ENCODE assay signal across 1 cellular context in the genomic region with DNA sequence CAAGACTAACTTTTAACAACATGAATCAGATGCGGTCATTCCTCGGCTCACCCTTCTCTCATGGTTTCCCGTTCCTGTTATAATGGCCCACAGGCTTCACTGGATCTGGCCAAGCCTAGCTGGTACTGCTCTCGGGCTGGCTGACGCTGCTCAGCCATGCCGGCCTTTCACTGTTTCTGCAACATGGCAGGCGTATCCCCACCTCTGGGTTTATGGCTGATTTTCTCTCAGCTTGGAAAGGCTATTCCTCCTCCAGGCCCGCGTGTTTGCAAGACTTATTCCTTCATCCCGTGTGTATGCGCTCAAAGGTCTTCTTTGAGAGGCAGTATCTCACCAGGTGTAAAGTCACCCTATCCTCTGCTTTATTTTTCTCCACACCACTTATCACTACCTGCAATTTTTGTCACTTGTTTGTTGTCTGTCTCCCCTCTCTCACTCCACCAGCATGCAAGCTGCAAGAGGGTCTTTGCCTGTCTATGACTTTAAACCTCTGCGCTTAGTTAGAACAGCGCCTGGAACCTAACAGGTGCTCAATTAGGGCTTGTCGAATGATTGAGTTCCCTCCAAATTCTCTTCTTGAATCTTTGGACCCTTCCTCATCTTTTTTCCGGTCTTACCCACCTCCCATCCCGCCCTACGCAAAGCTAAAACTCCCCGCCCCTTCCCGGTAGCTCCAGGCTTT.
TF ChIP-seq lines count a peak whose summit lies in the region.

No MANE protein-coding gene starts in this region.

TF ChIP-seq in K562, 482 proteins besides CTCF, POLR2A, EP300 and RAD21 (continued from another document and continues in another):
- TF ChIP-seq RNF219 (CRISPR knock-in tag; IDR thresholded peaks at IDR 0.05): 0 out of 2 replicates have a peak, but pooled peaks have one; percentile 54
- no peak for TF ChIP-seq HDAC8 (tag; IDR thresholded peaks at IDR 0.05)
- TF ChIP-seq ZNF511 (CRISPR knock-in tag; IDR thresholded peaks at IDR 0.05): no peak
- TF ChIP-seq, protein P1, sequence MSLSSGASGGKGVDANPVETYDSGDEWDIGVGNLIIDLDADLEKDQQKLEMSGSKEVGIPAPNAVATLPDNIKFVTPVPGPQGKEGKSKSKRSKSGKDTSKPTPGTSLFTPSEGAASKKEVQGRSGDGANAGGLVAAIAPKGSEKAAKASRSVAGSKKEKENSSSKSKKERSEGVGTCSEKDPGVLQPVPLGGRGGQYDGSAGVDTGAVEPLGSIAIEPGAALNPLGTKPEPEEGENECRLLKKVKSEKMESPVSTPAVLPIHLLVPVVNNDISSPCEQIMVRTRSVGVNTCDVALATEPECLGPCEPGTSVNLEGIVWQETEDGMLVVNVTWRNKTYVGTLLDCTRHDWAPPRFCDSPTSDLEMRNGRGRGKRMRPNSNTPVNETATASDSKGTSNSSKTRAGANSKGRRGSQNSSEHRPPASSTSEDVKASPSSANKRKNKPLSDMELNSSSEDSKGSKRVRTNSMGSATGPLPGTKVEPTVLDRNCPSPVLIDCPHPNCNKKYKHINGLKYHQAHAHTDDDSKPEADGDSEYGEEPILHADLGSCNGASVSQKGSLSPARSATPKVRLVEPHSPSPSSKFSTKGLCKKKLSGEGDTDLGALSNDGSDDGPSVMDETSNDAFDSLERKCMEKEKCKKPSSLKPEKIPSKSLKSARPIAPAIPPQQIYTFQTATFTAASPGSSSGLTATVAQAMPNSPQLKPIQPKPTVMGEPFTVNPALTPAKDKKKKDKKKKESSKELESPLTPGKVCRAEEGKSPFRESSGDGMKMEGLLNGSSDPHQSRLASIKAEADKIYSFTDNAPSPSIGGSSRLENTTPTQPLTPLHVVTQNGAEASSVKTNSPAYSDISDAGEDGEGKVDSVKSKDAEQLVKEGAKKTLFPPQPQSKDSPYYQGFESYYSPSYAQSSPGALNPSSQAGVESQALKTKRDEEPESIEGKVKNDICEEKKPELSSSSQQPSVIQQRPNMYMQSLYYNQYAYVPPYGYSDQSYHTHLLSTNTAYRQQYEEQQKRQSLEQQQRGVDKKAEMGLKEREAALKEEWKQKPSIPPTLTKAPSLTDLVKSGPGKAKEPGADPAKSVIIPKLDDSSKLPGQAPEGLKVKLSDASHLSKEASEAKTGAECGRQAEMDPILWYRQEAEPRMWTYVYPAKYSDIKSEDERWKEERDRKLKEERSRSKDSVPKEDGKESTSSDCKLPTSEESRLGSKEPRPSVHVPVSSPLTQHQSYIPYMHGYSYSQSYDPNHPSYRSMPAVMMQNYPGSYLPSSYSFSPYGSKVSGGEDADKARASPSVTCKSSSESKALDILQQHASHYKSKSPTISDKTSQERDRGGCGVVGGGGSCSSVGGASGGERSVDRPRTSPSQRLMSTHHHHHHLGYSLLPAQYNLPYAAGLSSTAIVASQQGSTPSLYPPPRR (CRISPR knock-in tag; IDR thresholded peaks at IDR 0.05; ENCODE audit: borderline replicate concordance): no peak
- TF ChIP-seq ZNF586 (CRISPR knock-in tag; conservative IDR thresholded peaks at IDR 0.05): no peak
- no peak for TF ChIP-seq TCF15 (CRISPR knock-in tag; IDR thresholded peaks at IDR 0.05)
- no peak for TF ChIP-seq IRF2 (CRISPR knock-in tag; IDR thresholded peaks at IDR 0.05)
- no peak for TF ChIP-seq GATA2 (CRISPR knock-in tag; IDR thresholded peaks at IDR 0.05)
- TF ChIP-seq FOXJ3 (CRISPR knock-in tag; IDR thresholded peaks at IDR 0.05): no peak
- no peak for TF ChIP-seq ZNF133 (CRISPR knock-in tag; IDR thresholded peaks at IDR 0.05)
- TF ChIP-seq SMAD1 (IDR thresholded peaks at IDR 0.05; ENCODE audit: low read depth, low read length, partially characterized antibody): no peak
- TF ChIP-seq ADNP (tag; IDR thresholded peaks at IDR 0.05): no peak
- TF ChIP-seq NRF1 (conservative IDR thresholded peaks at IDR 0.05 in 1 of 2, IDR thresholded peaks at IDR 0.05 in 1 of 2): no peak
- peak; percentile 36; the same call in 1 of the 2 replicates for TF ChIP-seq HDAC2 (IDR thresholded peaks at IDR 0.05)
- TF ChIP-seq, protein P2, sequence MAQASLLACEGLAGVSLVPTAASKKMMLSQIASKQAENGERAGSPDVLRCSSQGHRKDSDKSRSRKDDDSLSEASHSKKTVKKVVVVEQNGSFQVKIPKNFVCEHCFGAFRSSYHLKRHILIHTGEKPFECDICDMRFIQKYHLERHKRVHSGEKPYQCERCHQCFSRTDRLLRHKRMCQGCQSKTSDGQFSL (CRISPR knock-in tag; IDR thresholded peaks at IDR 0.05): no peak
- TF ChIP-seq, protein P2 (tag; IDR thresholded peaks at IDR 0.05): no peak
- TF ChIP-seq ZNF449 (CRISPR knock-in tag; IDR thresholded peaks at IDR 0.05): no peak
- TF ChIP-seq, protein P3, sequence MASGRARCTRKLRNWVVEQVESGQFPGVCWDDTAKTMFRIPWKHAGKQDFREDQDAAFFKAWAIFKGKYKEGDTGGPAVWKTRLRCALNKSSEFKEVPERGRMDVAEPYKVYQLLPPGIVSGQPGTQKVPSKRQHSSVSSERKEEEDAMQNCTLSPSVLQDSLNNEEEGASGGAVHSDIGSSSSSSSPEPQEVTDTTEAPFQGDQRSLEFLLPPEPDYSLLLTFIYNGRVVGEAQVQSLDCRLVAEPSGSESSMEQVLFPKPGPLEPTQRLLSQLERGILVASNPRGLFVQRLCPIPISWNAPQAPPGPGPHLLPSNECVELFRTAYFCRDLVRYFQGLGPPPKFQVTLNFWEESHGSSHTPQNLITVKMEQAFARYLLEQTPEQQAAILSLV (tag; IDR thresholded peaks at IDR 0.05): no peak
- no peak for TF ChIP-seq HBP1 (CRISPR knock-in tag; IDR thresholded peaks at IDR 0.05)
- TF ChIP-seq MYC (IDR thresholded peaks at IDR 0.05; ENCODE audit: low read depth, low read length): no peak
- 0 out of 2 replicates have a peak, but pooled peaks have one; percentile 38 for TF ChIP-seq MYC (CRISPR knock-in tag; IDR thresholded peaks at IDR 0.05; ENCODE audit: borderline replicate concordance, low read depth)
- TF ChIP-seq TSHZ1 (CRISPR knock-in tag; IDR thresholded peaks at IDR 0.05): 0 out of 2 replicates have a peak, but pooled peaks have one; percentile 16
- no peak for TF ChIP-seq ZNF217 (CRISPR knock-in tag; IDR thresholded peaks at IDR 0.05)
- TF ChIP-seq C11orf30 (IDR thresholded peaks at IDR 0.05; ENCODE audit: low read depth): no peak
- peak; percentile 74; the same call in 1 of the 2 replicates for TF ChIP-seq TOE1 (IDR thresholded peaks at IDR 0.05; ENCODE audit: borderline replicate concordance)
- TF ChIP-seq TOE1 (CRISPR knock-in tag; IDR thresholded peaks at IDR 0.05; ENCODE audit: borderline replicate concordance, low read depth): no peak
- TF ChIP-seq HDAC1 (IDR thresholded peaks at IDR 0.05): no peak
- TF ChIP-seq FOXM1 (IDR thresholded peaks at IDR 0.05; ENCODE audit: low read depth): peak; percentile 53; the same call in 1 of the 2 replicates
- TF ChIP-seq FOXM1 (CRISPR knock-in tag; IDR thresholded peaks at IDR 0.05; ENCODE audit: low read depth): no peak
- TF ChIP-seq, protein P4, sequence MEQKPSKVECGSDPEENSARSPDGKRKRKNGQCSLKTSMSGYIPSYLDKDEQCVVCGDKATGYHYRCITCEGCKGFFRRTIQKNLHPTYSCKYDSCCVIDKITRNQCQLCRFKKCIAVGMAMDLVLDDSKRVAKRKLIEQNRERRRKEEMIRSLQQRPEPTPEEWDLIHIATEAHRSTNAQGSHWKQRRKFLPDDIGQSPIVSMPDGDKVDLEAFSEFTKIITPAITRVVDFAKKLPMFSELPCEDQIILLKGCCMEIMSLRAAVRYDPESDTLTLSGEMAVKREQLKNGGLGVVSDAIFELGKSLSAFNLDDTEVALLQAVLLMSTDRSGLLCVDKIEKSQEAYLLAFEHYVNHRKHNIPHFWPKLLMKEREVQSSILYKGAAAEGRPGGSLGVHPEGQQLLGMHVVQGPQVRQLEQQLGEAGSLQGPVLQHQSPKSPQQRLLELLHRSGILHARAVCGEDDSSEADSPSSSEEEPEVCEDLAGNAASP (IDR thresholded peaks at IDR 0.05): no peak
- no peak for TF ChIP-seq ZNF253 (CRISPR knock-in tag; conservative IDR thresholded peaks at IDR 0.05)
- no peak for TF ChIP-seq POLR3A (IDR thresholded peaks at IDR 0.05; ENCODE audit: borderline replicate concordance, extremely low read depth, insufficient read depth, insufficient read length)
- TF ChIP-seq POLR3G (IDR thresholded peaks at IDR 0.05; ENCODE audit: extremely low read depth, insufficient read length, insufficient replicate concordance): no peak
- no peak for TF ChIP-seq ARID2 (IDR thresholded peaks at IDR 0.05)
- no peak for TF ChIP-seq THAP12 (CRISPR knock-in tag; IDR thresholded peaks at IDR 0.05)
